Comparison of ENCODE assay signal across 9 cellular contexts in genomic region chr1:234230414-234230862, GRCh38.
DNase-seq lines count a peak whose midpoint lies in the region; ATAC-seq lines count a peak whose summit lies in the region.
"Had no signal": no experiment of that assay in that cellular context is flagged by ENCODE, and none has a peak within 500 bp of the region (broad histone marks: within the 10 kb centered on the region; RNA-seq: fewer than 3 reads in every experiment).

No MANE protein-coding gene starts in this region.

- no peaks in the 10 kb centered on the region for H3K9me3 Mint-ChIP-seq in activated CD8-positive, alpha-beta memory T cell treated with anti-CD3 and anti-CD28 coated beads, Interleukin-2, amount 10 ng/mL, durations not matched to agents 7 days and 5 days (ENCODE audit: low read depth)

- CTCF ChIA-PET in activated CD8-positive, alpha-beta memory T cell treated with anti-CD3 and anti-CD28 coated beads, Interleukin-2, amount 10 ng/mL, durations not matched to agents 7 days and 5 days (lab: Charles Lee): interaction anchor here (1.1 to 2.7 kb wide), 9 partner anchors 9 to 112 kb away, joined by 3 to 13 read pairs (median 5); no protein-coding TSS in a partner anchor

- H3K4me1 Mint-ChIP-seq in activated CD8-positive, alpha-beta memory T cell treated with anti-CD3 and anti-CD28 coated beads, Interleukin-2, amount 10 ng/mL, durations not matched to agents 7 days and 5 days: peaks cover 41% of the 10 kb centered on the region

- H3K27ac Mint-ChIP-seq in activated CD8-positive, alpha-beta memory T cell treated with anti-CD3 and anti-CD28 coated beads, Interleukin-2, amount 10 ng/mL, durations not matched to agents 7 days and 5 days: peak overlapping the region; percentile 57

- H3K36me3 Mint-ChIP-seq in activated CD8-positive, alpha-beta memory T cell treated with anti-CD3 and anti-CD28 coated beads, Interleukin-2, amount 10 ng/mL, durations not matched to agents 7 days and 5 days: peaks cover 34% of the 10 kb centered on the region

- peak overlapping the region; percentile 14 for H3K4me3 Mint-ChIP-seq in activated CD8-positive, alpha-beta memory T cell treated with anti-CD3 and anti-CD28 coated beads, Interleukin-2, amount 10 ng/mL, durations not matched to agents 7 days and 5 days

- DNase-seq in activated CD8-positive, alpha-beta memory T cell treated with anti-CD3 and anti-CD28 coated beads, Interleukin-2, amount 10 ng/mL, durations not matched to agents 7 days and 5 days: peak; percentile 72
- DNase-seq in activated CD8-positive, alpha-beta memory T cell treated with anti-CD3 and anti-CD28 coated beads, Interleukin-2, amount 50 U/mL, for 4 hours: no peak
- peak; percentile 20 for DNase-seq in SW480 (ENCODE audit: low spot score)
- DNase-seq in stimulated activated naive CD8-positive, alpha-beta T cell treated with anti-CD3 and anti-CD28 coated beads, Interleukin-15, Interleukin-2, amounts not matched to agents 100 U/mL and 50 U/mL, for 24 hours: no peak
- no peak for DNase-seq in SKM-1 (lab: John Stamatoyannopoulos, UW; ENCODE audit: unreplicated experiment)
- no peak for DNase-seq in activated CD4-positive, alpha-beta T cell treated with anti-CD3 and anti-CD28 coated beads for 48 hours
- DNase-seq: ACHN had no signal

- ATAC-seq in activated CD8-positive, alpha-beta memory T cell treated with anti-CD3 and anti-CD28 coated beads, Interleukin-2, amount 10 ng/mL, durations not matched to agents 7 days and 5 days: peak; percentile 81
- ATAC-seq in HG03135 (IDR thresholded peaks at IDR 0.05; ENCODE audit: unreplicated experiment): peak; percentile 78
- peak; percentile 81 for ATAC-seq in stimulated activated naive CD8-positive, alpha-beta T cell treated with anti-CD3 and anti-CD28 coated beads, Interleukin-15, Interleukin-2, amounts not matched to agents 100 U/mL and 50 U/mL, for 24 hours
- ATAC-seq in GM18519 (IDR thresholded peaks at IDR 0.05; ENCODE audit: low FRiP score, unreplicated experiment): no peak

- peaks cover 35% of the 10 kb centered on the region for H3K27me3 Mint-ChIP-seq in activated CD8-positive, alpha-beta memory T cell treated with anti-CD3 and anti-CD28 coated beads, Interleukin-2, amount 10 ng/mL, durations not matched to agents 7 days and 5 days

Comparison
In these comparisons a context has a peak if more than half of its experiments do, and no peak if none do; other contexts are left out.
1. DNase-seq: peak in activated CD8-positive, alpha-beta memory T cell treated with anti-CD3 and anti-CD28 coated beads, Interleukin-2, amount 10 ng/mL, durations not matched to agents 7 days and 5 days (single experiment) and SW480 (single experiment); none in activated CD8-positive, alpha-beta memory T cell treated with anti-CD3 and anti-CD28 coated beads, Interleukin-2, amount 50 U/mL, for 4 hours (single experiment), stimulated activated naive CD8-positive, alpha-beta T cell treated with anti-CD3 and anti-CD28 coated beads, Interleukin-15, Interleukin-2, amounts not matched to agents 100 U/mL and 50 U/mL, for 24 hours (single experiment), SKM-1 (single experiment) and activated CD4-positive, alpha-beta T cell treated with anti-CD3 and anti-CD28 coated beads for 48 hours (single experiment).